13 cellular contexts compared by ENCODE assay signal in the genomic region with DNA sequence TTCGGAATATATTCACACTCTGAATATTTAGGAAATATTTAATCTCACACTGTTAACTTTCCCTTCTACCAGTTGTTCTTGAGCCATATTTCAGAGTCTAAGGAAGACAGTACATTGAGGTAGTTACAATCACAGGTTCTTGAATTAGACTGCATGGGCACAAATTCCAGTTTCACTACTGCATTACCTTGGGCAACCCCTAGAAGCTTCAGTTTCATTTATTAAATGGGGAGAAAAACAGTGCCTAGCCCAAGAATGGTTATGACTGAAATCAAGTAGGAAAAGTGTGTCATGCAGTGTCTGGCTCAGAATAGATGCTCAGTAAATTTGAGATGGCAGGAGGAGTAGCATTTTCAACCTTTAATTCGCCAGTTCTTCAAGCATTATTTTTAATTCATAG.
DNase-seq lines count a peak whose midpoint lies in the region; ATAC-seq and TF ChIP-seq lines count a peak whose summit lies in the region.
"Had no signal": no experiment of that assay in that cellular context is flagged by ENCODE, and none has a peak within 500 bp of the region (broad histone marks: within the 10 kb centered on the region; RNA-seq: fewer than 3 reads in every experiment).

No MANE protein-coding gene starts in this region.

- H3K9me3 Mint-ChIP-seq in activated T-helper 17 cell treated with anti-CD3 and anti-CD28 coated beads, Interleukin-2, amount 50 U/mL, for 72 hours, result no peaks in the 10 kb centered on the region
- H3K9me3 Mint-ChIP-seq in CD14-positive monocyte, result peaks cover 0 to 5% (median 2%) of the 10 kb centered on the region in 7 donors
- H3K9me3 Mint-ChIP-seq: activated B cell treated with CpG ODN at 0.5 μM for 24 hours had no signal

- H3K27ac Mint-ChIP-seq in activated T-helper 17 cell treated with anti-CD3 and anti-CD28 coated beads, Interleukin-2, amount 50 U/mL, for 72 hours, result no peak overlapping the region
- peak overlapping the region in 1 of 7 donors; percentile 19 for H3K27ac Mint-ChIP-seq in CD14-positive monocyte
- H3K27ac Mint-ChIP-seq: activated B cell treated with CpG ODN at 0.5 μM for 24 hours had no signal

- intact Hi-C loops in CD14-positive monocyte (cut with micrococcal nuclease), result no loop called here

- DNase-seq in CD14-positive monocyte (ENCODE audit: low spot score), result no peak
- no peak for DNase-seq in GM10266 (ENCODE audit: extremely low spot score)
- no peak for DNase-seq in activated CD4-positive, alpha-beta T cell treated with anti-CD3 and anti-CD28 coated beads for 4 hours
- DNase-seq: activated B cell treated with CpG ODN at 0.5 μM for 24 hours; effector CD4-positive, alpha-beta T cell; hypothalamus; Kasumi-1; NCI-H146; tibial artery had no signal

- H3K4me1 Mint-ChIP-seq in activated T-helper 17 cell treated with anti-CD3 and anti-CD28 coated beads, Interleukin-2, amount 50 U/mL, for 72 hours, result peaks cover 4% of the 10 kb centered on the region
- no peaks in the 10 kb centered on the region for H3K4me1 Mint-ChIP-seq in CD14-positive monocyte
- H3K4me1 Mint-ChIP-seq: activated B cell treated with CpG ODN at 0.5 μM for 24 hours had no signal

- no peaks in the 10 kb centered on the region for H3K27me3 Mint-ChIP-seq in activated T-helper 17 cell treated with anti-CD3 and anti-CD28 coated beads, Interleukin-2, amount 50 U/mL, for 72 hours
- peaks cover 0 to 1% (median 0%) of the 10 kb centered on the region in 3 donors for H3K27me3 Mint-ChIP-seq in CD14-positive monocyte (ENCODE audit: low read depth in 3 of 3)
- H3K27me3 Mint-ChIP-seq: activated B cell treated with CpG ODN at 0.5 μM for 24 hours had no signal

- H3K36me3 Mint-ChIP-seq in activated T-helper 17 cell treated with anti-CD3 and anti-CD28 coated beads, Interleukin-2, amount 50 U/mL, for 72 hours (ENCODE audit: low read depth), result peaks cover 59% of the 10 kb centered on the region
- peaks cover 33 to 53% of the 10 kb centered on the region in 2 donors for H3K36me3 Mint-ChIP-seq in CD14-positive monocyte

- ATAC-seq in GM18517 (IDR thresholded peaks at IDR 0.05; ENCODE audit: unreplicated experiment) (peak; percentile 60), GM19463 (IDR thresholded peaks at IDR 0.05; ENCODE audit: unreplicated experiment) (peak; percentile 52), HG02981 (IDR thresholded peaks at IDR 0.05; ENCODE audit: unreplicated experiment) (peak; percentile 55)
- ATAC-seq in activated T-helper 17 cell treated with anti-CD3 and anti-CD28 coated beads, Interleukin-2, amount 50 U/mL, for 72 hours (replicated peaks), result peak; percentile 70

- H3K4me3 Mint-ChIP-seq in activated T-helper 17 cell treated with anti-CD3 and anti-CD28 coated beads, Interleukin-2, amount 50 U/mL, for 72 hours, result no peak overlapping the region
- H3K4me3 Mint-ChIP-seq in CD14-positive monocyte, result no peak overlapping the region
- H3K4me3 Mint-ChIP-seq: activated B cell treated with CpG ODN at 0.5 μM for 24 hours had no signal

- no peak for TF ChIP-seq CTCF in CD14-positive monocyte (IDR thresholded peaks at IDR 0.05)
- TF ChIP-seq CTCF in GM10266 (IDR thresholded peaks at IDR 0.05; ENCODE audit: control insufficient read depth, insufficient read depth, low read depth, missing control alignments), result no peak
